In genomic region chr9:134451700-134452458, GRCh38 we compare ENCODE assay signal across 21 cellular contexts.
A peak's percentile ranks its signal among the peaks of the same experiment; 100 is the strongest.
DNase-seq lines count a peak whose midpoint lies in the region; ATAC-seq, FAIRE-seq and TF ChIP-seq lines count a peak whose summit lies in the region.
"Had no signal": no experiment of that assay in that cellular context is flagged by ENCODE, and none has a peak within 500 bp of the region (broad histone marks: within the 10 kb centered on the region; RNA-seq: fewer than 3 reads in every experiment).

No MANE protein-coding gene starts in this region.

- no peak overlapping the region for H2BK5ac ChIP-seq in H1 (ENCODE audit: low read depth, low read length)

- no peak overlapping the region for H2BK120ac ChIP-seq in H1 (replicated peaks; ENCODE audit: low read depth, low read length)

- H3K27me3 Mint-ChIP-seq in activated CD4-positive, alpha-beta T cell treated with anti-CD3 and anti-CD28 coated beads, Interleukin-2, amount 10 ng/mL, durations not matched to agents 7 days and 5 days = no peaks in the 10 kb centered on the region
- H3K27me3 Mint-ChIP-seq: CD4-positive, alpha-beta T cell had no signal

- CTCF ChIA-PET in HEK293 (lab: Yijun Ruan, JAX) (interaction anchor here (1.0 to 4.0 kb wide), 2 partner anchors 204 to 284 kb away, joined by 3 to 33 read pairs; no protein-coding TSS in a partner anchor), H1 (lab: Charles Lee; ENCODE audit: partially characterized antibody) (no interaction called here)
- CTCF ChIA-PET in activated CD4-positive, alpha-beta T cell treated with anti-CD3 and anti-CD28 coated beads, Interleukin-2, amount 10 ng/mL, durations not matched to agents 7 days and 5 days (lab: Charles Lee) = no interaction called here

- DNase-seq in H1 (ENCODE audit: low read depth in 1 of 2, low spot score in 2 of 2) (no peak), NCI-H1436 (lab: John Stamatoyannopoulos, UW) (no peak)
- no peak for DNase-seq in activated CD4-positive, alpha-beta T cell treated with anti-CD3 and anti-CD28 coated beads, Interleukin-2, amount 10 ng/mL, durations not matched to agents 7 days and 5 days
- DNase-seq: 8988T; ACHN; BE2C; Caco-2; Calu3; CD4-positive, alpha-beta T cell; CD8-positive, alpha-beta T cell; DMS79 treated with DMSO at 0.1 percent for 48 hours; GF-D8 had no signal

- TF ChIP-seq CTCF in HEK293 (tag by site-specific recombination; IDR thresholded peaks at IDR 0.05) (no peak), H1 (IDR thresholded peaks at IDR 0.05; ENCODE audit: control extremely low read depth in 1 of 3, insufficient read depth in 1 of 3, low read depth in 1 of 3, low read length in 3 of 3) (no peak)

- H4K20me1 ChIP-seq in BLaER1 = no peaks in the 10 kb centered on the region
- no peaks in the 10 kb centered on the region for H4K20me1 ChIP-seq in H1 (replicated peaks in 1 of 2; ENCODE audit: control insufficient read depth in 1 of 2, insufficient read depth in 2 of 2, low read length in 2 of 2)

- no peaks in the 10 kb centered on the region for H3K79me1 ChIP-seq in H1 (ENCODE audit: low read depth, low read length)

- POLR2A ChIA-PET in HEK293 (lab: Yijun Ruan, JAX) = no interaction called here
- POLR2A ChIA-PET in H1 (lab: Charles Lee; ENCODE audit: partially characterized antibody) = no interaction called here
- POLR2A ChIA-PET in activated CD4-positive, alpha-beta T cell treated with anti-CD3 and anti-CD28 coated beads, Interleukin-2, amount 10 ng/mL, durations not matched to agents 7 days and 5 days (lab: Charles Lee) = no interaction called here

- H3K4me3 Mint-ChIP-seq in activated CD4-positive, alpha-beta T cell treated with anti-CD3 and anti-CD28 coated beads, Interleukin-2, amount 10 ng/mL, durations not matched to agents 7 days and 5 days = no peak overlapping the region
- H3K4me3 Mint-ChIP-seq: CD4-positive, alpha-beta T cell; CD8-positive, alpha-beta T cell had no signal

- H2BK12ac ChIP-seq in H1 (ENCODE audit: low read depth, low read length) = no peak overlapping the region

- no peak overlapping the region for H2BK15ac ChIP-seq in H1 (ENCODE audit: low read length)

- H2AK5ac ChIP-seq in H1 (ENCODE audit: low read depth, low read length) = no peak overlapping the region

- no peak for TF ChIP-seq POLR2A in H1 (IDR thresholded peaks at IDR 0.05; ENCODE audit: control extremely low read depth in 1 of 2, low read depth in 2 of 2, low read length in 2 of 2)

- H3K9ac ChIP-seq in BLaER1 (no peak overlapping the region), H1 (replicated peaks in 1 of 4; ENCODE audit: extremely low read depth in 1 of 4, low read depth in 3 of 4, low read length in 3 of 4) (no peak overlapping the region)

- peaks cover 8% of the 10 kb centered on the region for H3K9me3 Mint-ChIP-seq in activated CD4-positive, alpha-beta T cell treated with anti-CD3 and anti-CD28 coated beads, Interleukin-2, amount 10 ng/mL, durations not matched to agents 7 days and 5 days

- no peak overlapping the region for H3K14ac ChIP-seq in H1 (ENCODE audit: insufficient read length)

- no peak overlapping the region for H3K4ac ChIP-seq in H1 (replicated peaks; ENCODE audit: insufficient read length, low read depth, low read length)

- peak overlapping the region; percentile 84 for H3K56ac ChIP-seq in H1 (replicated peaks; ENCODE audit: insufficient read length, low read depth, low read length)

- no peak for FAIRE-seq in H1 (lab: Jason Lieb, UNC)
- FAIRE-seq: A204.1, D721Med, G401.6, GM12891 had no signal

- no peak overlapping the region for H3K27ac Mint-ChIP-seq in activated CD4-positive, alpha-beta T cell treated with anti-CD3 and anti-CD28 coated beads, Interleukin-2, amount 10 ng/mL, durations not matched to agents 7 days and 5 days
- H3K27ac Mint-ChIP-seq: CD8-positive, alpha-beta T cell had no signal

- peak overlapping the region; percentile 80; the same call in 1 of the 2 replicates for H3K4me2 ChIP-seq in BLaER1
- no peak overlapping the region for H3K4me2 ChIP-seq in H1 (ENCODE audit: insufficient read depth in 1 of 2, low read depth in 2 of 2, low read length in 2 of 2)

- TF ChIP-seq EP300 in H1 (IDR thresholded peaks at IDR 0.05; ENCODE audit: borderline replicate concordance in 1 of 2, low read depth in 2 of 2, low read length in 2 of 2) = no peak

- peaks cover 7% of the 10 kb centered on the region; the same call in 1 of the 2 replicates for H3K23me2 ChIP-seq in H1 (ENCODE audit: low read depth, low read length)

- H3K36me3 Mint-ChIP-seq in activated CD4-positive, alpha-beta T cell treated with anti-CD3 and anti-CD28 coated beads, Interleukin-2, amount 10 ng/mL, durations not matched to agents 7 days and 5 days (ENCODE audit: low read depth) = peaks cover 1% of the 10 kb centered on the region
- H3K36me3 Mint-ChIP-seq: CD8-positive, alpha-beta T cell had no signal

- no peak overlapping the region for H2AFZ ChIP-seq in H1 (ENCODE audit: low read length)

- H3K27ac ChIP-seq in BLaER1 (no peak overlapping the region), HEK293 (ENCODE audit: extremely low read depth, low read depth, low read length) (no peak overlapping the region), H1 (ENCODE audit: low read depth, low read length) (no peak overlapping the region)
- H3K27ac ChIP-seq: C4-2B had no signal

- no peak overlapping the region for H4K5ac ChIP-seq in H1 (ENCODE audit: insufficient read length, low read depth, low read length)

- H3K4me3 ChIP-seq in BLaER1 = no peak overlapping the region
- no peak overlapping the region for H3K4me3 ChIP-seq in HEK293 (ENCODE audit: low read depth, low read length)
- no peak overlapping the region for H3K4me3 ChIP-seq in H1 (ENCODE audit: extremely low read depth in 1 of 4, insufficient read depth in 2 of 4, low read depth in 3 of 4, low read length in 4 of 4)
- H3K4me3 ChIP-seq: BLaER1 treated with 17β-estradiol and CSF1 and Interleukin-3, amounts not matched to agents 10 nM and 100 nM had no signal

- peaks cover 61% of the 10 kb centered on the region for H3K4me1 ChIP-seq in BLaER1
- H3K4me1 ChIP-seq in HEK293 (ENCODE audit: control insufficient read depth, insufficient read depth, low read length) = no peaks in the 10 kb centered on the region
- H3K4me1 ChIP-seq in H1 (replicated peaks in 1 of 4; ENCODE audit: control insufficient read depth in 3 of 4, insufficient read depth in 4 of 4, low read length in 3 of 4) = peaks cover 0 to 3% (median 1%) of the 10 kb centered on the region in 4 experiments; a peak in 2 of 7 replicates

- no peak overlapping the region for H2BK20ac ChIP-seq in H1 (ENCODE audit: low read length)

- no peaks in the 10 kb centered on the region for H3K27me3 ChIP-seq in BLaER1
- H3K27me3 ChIP-seq in H1 (replicated peaks in 1 of 4; ENCODE audit: control insufficient read depth in 3 of 4, extremely low read depth in 1 of 4, insufficient read depth in 3 of 4, low read length in 3 of 4) = no peaks in the 10 kb centered on the region
- H3K27me3 ChIP-seq: BE2C; BLaER1 treated with 17β-estradiol and CSF1 and Interleukin-3, amounts not matched to agents 10 nM and 100 nM had no signal

- H3K36me3 ChIP-seq in BLaER1 (no peaks in the 10 kb centered on the region), HEK293 (ENCODE audit: control insufficient read depth in 2 of 2, insufficient read depth in 1 of 2, low read length in 2 of 2) (no peaks in the 10 kb centered on the region), H1 (ENCODE audit: control insufficient read depth in 2 of 4, insufficient read depth in 4 of 4, low read length in 3 of 4) (no peaks in the 10 kb centered on the region)
- H3K36me3 ChIP-seq: BE2C; BLaER1 treated with 17β-estradiol and CSF1 and Interleukin-3, amounts not matched to agents 10 nM and 100 nM had no signal

- ATAC-seq in GM18867 (IDR thresholded peaks at IDR 0.05; ENCODE audit: unreplicated experiment) = no peak
- ATAC-seq: CD8-positive, alpha-beta T cell had no signal

- peaks cover 10% of the 10 kb centered on the region for H3K4me1 Mint-ChIP-seq in activated CD4-positive, alpha-beta T cell treated with anti-CD3 and anti-CD28 coated beads, Interleukin-2, amount 10 ng/mL, durations not matched to agents 7 days and 5 days

- no peak for TF ChIP-seq RAD21 in H1 (IDR thresholded peaks at IDR 0.05 in 1 of 2, conservative IDR thresholded peaks at IDR 0.05 in 1 of 2; ENCODE audit: low read depth in 2 of 2, low read length in 2 of 2)

- WGBS in H1 (ENCODE audit: extremely low coverage in 1 of 2, insufficient coverage in 1 of 2, insufficient read length in 1 of 2, insufficient replicate concordance in 2 of 2, low coverage in 1 of 2, low lambda C conversion rate in 2 of 2, missing lambda C conversion rate in 1 of 2), 2 experiments = 89 to 90% methylated on average over 1 of the region's 2 CpGs

- H3K23ac ChIP-seq in H1 (ENCODE audit: insufficient read length) = no peak overlapping the region

- H4K8ac ChIP-seq in H1 (ENCODE audit: extremely low read depth, insufficient read depth, low read length) = no peak overlapping the region

- no peak overlapping the region for H3K18ac ChIP-seq in H1 (ENCODE audit: extremely low read depth, low read length)

- H4K91ac ChIP-seq in H1 (replicated peaks; ENCODE audit: insufficient read length, low read length) = no peak overlapping the region

- H3K9me3 ChIP-seq in BLaER1 (peaks cover 17% of the 10 kb centered on the region), HEK293 (ENCODE audit: control insufficient read depth, insufficient read depth, low read depth, low read length) (no peaks in the 10 kb centered on the region; the same call in 1 of the 2 replicates), H1 (ENCODE audit: insufficient read depth in 2 of 2, low read depth in 1 of 2, low read length in 1 of 2) (peaks cover 20 to 21% of the 10 kb centered on the region in 2 experiments)

- no peaks in the 10 kb centered on the region for H3K79me2 ChIP-seq in H1 (ENCODE audit: control insufficient read depth in 1 of 2, insufficient read depth in 2 of 2, low read length in 2 of 2)

TF ChIP-seq in H1, 55 proteins besides CTCF, POLR2A, EP300 and RAD21:
- TF ChIP-seq KDM4A (IDR thresholded peaks at IDR 0.05; ENCODE audit: low read depth, low read length, severe bottlenecking) (no peak), CTBP2 (IDR thresholded peaks at IDR 0.05; ENCODE audit: borderline replicate concordance, insufficient read depth, insufficient read length, low read length) (no peak)
